Comparison of ENCODE assay signal across 35 cellular contexts in the genomic region with DNA sequence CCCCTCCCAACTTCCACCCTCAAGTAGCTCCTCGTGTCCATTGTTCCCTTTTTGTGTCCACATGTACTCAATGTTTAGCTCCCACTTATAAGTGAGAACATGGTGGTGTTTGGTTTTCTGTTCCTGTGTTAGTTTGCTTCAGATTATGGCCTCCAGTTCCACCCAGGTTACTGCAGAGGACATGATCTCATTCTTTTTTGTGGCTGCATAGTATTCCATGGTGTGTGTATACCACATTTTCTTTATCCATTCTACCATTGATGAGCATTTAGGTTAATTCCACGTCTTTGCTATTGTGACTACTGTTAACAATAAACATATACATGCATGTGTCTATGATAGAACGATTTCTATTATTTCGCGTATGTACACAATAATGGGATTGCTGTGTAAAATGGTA.
"Had no signal": no experiment of that assay in that cellular context is flagged by ENCODE, and none has a peak within 500 bp of the region (broad histone marks: within the 10 kb centered on the region; RNA-seq: fewer than 3 reads in every experiment).

No MANE protein-coding gene starts in this region.

- H3K9me3 ChIP-seq: MG63 had no signal

- H3K27me3 ChIP-seq: MG63 had no signal

- H3K36me3 ChIP-seq: MG63 had no signal

- H3K4me3 ChIP-seq: MG63 had no signal

- DNase-seq: Karpas-422, Kasumi-1, MG63, MM.1S, MV-4-11, NCI-H1048, NCI-H1092, NCI-H1092 treated with DMSO at 0.1 percent for 48 hours, NCI-H1105, NCI-H1105 treated with DMSO at 0.1 percent for 48 hours, NCI-H1417, NCI-H1417 treated with DMSO at 0.1 percent for 48 hours, NCI-H1436, NCI-H1436 treated with DMSO at 0.1 percent for 48 hours, NCI-H146, NCI-H1694, NCI-H1694 treated with DMSO at 0.1 percent for 48 hours, NCI-H187, NCI-H187 treated with DMSO at 0.1 percent for 48 hours, NCI-H1930, NCI-H2029, NCI-H2029 treated with DMSO at 0.1 percent for 48 hours, NCI-H2081, NCI-H2081 treated with DMSO at 0.1 percent for 48 hours, NCI-H2107, NCI-H2171, NCI-H2171 treated with DMSO at 0.1 percent for 48 hours, NCI-H2227 treated with DMSO at 0.1 percent for 48 hours, NCI-H226, NCI-H345, NCI-H446, NCI-H446 treated with DMSO at 0.1 percent for 48 hours, NCI-H510A, NCI-H510A treated with DMSO at 0.1 percent for 48 hours, NCI-H524 had no signal
